Comparison of ENCODE assay signal across 8 cellular contexts in the genomic region with DNA sequence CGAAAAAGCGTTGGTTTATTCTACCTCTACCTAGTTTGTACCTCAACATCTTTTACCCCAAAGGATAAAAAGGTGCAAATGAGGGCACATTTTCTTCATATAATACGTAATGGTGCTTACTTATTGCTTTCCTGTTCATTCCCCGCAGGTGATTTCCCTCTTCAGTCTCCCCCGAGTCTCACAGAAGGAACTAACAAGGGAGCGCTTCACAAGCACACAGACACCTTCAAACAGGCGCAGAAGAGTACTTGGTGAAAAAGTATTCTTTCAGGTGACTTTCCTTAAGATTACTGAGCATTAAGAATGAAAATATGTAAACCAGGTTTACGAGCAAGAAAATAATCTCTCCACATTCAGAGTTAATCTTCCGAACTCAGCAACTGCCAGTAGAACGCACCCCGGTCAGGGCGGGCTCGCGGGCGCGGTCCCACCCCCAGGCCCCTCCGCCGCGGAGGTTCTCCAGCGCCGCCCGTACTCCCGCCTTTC. TPM values are rescaled to one million over a fixed set of nuclear protein-coding genes. Genes with fewer than 3 reads are reported as not detected.
DNase-seq lines count a peak whose midpoint lies in the region; ATAC-seq and TF ChIP-seq lines count a peak whose summit lies in the region.

No MANE protein-coding gene starts in this region.

- H3K4me3 ChIP-seq in iPS-20b (ENCODE audit: low read length) (peak overlapping the region; percentile 92), stomach (peak overlapping the region; percentile 65 to 99 (median 92))

- no peaks in the 10 kb centered on the region for H3K27me3 Mint-ChIP-seq in activated T-helper 1 cell treated with anti-CD3 and anti-CD28 coated beads, Interleukin-12 subunit alpha, Interleukin-12 subunit beta, Interleukin-2, Interleukin-4 antibody, amounts not matched to agents 30 ng/mL and 10 ng/mL and 1 ng/mL, durations not matched to agents 14 hours and 24 hours and 36 hours (ENCODE audit: insufficient read depth)

- H3K9me3 ChIP-seq in iPS-20b (ENCODE audit: insufficient read depth, low read depth, low read length), result no peaks in the 10 kb centered on the region
- H3K9me3 ChIP-seq in stomach, result no peaks in the 10 kb centered on the region

- peak overlapping the region; percentile 96 for H3K4me3 Mint-ChIP-seq in activated T-helper 1 cell treated with anti-CD3 and anti-CD28 coated beads, Interleukin-12 subunit alpha, Interleukin-12 subunit beta, Interleukin-2, Interleukin-4 antibody, amounts not matched to agents 30 ng/mL and 10 ng/mL and 1 ng/mL, durations not matched to agents 14 hours and 24 hours and 36 hours

- no peak for TF ChIP-seq POLR2A in stomach (IDR thresholded peaks at IDR 0.05)

- H3K27ac Mint-ChIP-seq in activated T-helper 1 cell treated with anti-CD3 and anti-CD28 coated beads, Interleukin-12 subunit alpha, Interleukin-12 subunit beta, Interleukin-2, Interleukin-4 antibody, amounts not matched to agents 30 ng/mL and 10 ng/mL and 1 ng/mL, durations not matched to agents 14 hours and 24 hours and 36 hours, result peak overlapping the region; percentile 96

- H3K36me3 ChIP-seq in iPS-20b (ENCODE audit: insufficient read depth, low read depth, low read length), result no peaks in the 10 kb centered on the region
- no peaks in the 10 kb centered on the region for H3K36me3 ChIP-seq in stomach

- no peak overlapping the region for H3K27ac ChIP-seq in iPS-20b (ENCODE audit: low read length)
- peak overlapping the region; percentile 83 to 96 (median 92) for H3K27ac ChIP-seq in stomach

- H3K36me3 Mint-ChIP-seq in activated T-helper 1 cell treated with anti-CD3 and anti-CD28 coated beads, Interleukin-12 subunit alpha, Interleukin-12 subunit beta, Interleukin-2, Interleukin-4 antibody, amounts not matched to agents 30 ng/mL and 10 ng/mL and 1 ng/mL, durations not matched to agents 14 hours and 24 hours and 36 hours (ENCODE audit: low read depth), result peaks cover 4% of the 10 kb centered on the region

- H3K9ac ChIP-seq in iPS-20b (ENCODE audit: low read depth, low read length), result peak overlapping the region; percentile 84

- intact Hi-C loops in activated T-helper 1 cell treated with anti-CD3 and anti-CD28 coated beads, Interleukin-12 subunit alpha, Interleukin-12 subunit beta, Interleukin-2, Interleukin-4 antibody, amounts not matched to agents 30 ng/mL and 10 ng/mL and 1 ng/mL, durations not matched to agents 14 hours and 24 hours and 36 hours (cut with micrococcal nuclease), result loop anchor here (1.0 to 10.0 kb wide), 14 partner anchors 291 to 1887 kb away; a partner anchor contains a TSS
- intact Hi-C loops in stomach (cut with DNase I; ENCODE audit: low total_unique reads), result no loop called here

- H3K9me3 Mint-ChIP-seq in activated T-helper 1 cell treated with anti-CD3 and anti-CD28 coated beads, Interleukin-12 subunit alpha, Interleukin-12 subunit beta, Interleukin-2, Interleukin-4 antibody, amounts not matched to agents 30 ng/mL and 10 ng/mL and 1 ng/mL, durations not matched to agents 14 hours and 24 hours and 36 hours, result no peaks in the 10 kb centered on the region

- H3K4me1 Mint-ChIP-seq in activated T-helper 1 cell treated with anti-CD3 and anti-CD28 coated beads, Interleukin-12 subunit alpha, Interleukin-12 subunit beta, Interleukin-2, Interleukin-4 antibody, amounts not matched to agents 30 ng/mL and 10 ng/mL and 1 ng/mL, durations not matched to agents 14 hours and 24 hours and 36 hours (ENCODE audit: low read depth), result peaks cover 73% of the 10 kb centered on the region

- no peak for TF ChIP-seq CTCF in GM10266 (IDR thresholded peaks at IDR 0.05; ENCODE audit: control insufficient read depth, insufficient read depth, low read depth, missing control alignments)
- TF ChIP-seq CTCF in stomach (IDR thresholded peaks at IDR 0.05), result no peak

- TF ChIP-seq EP300 in stomach (IDR thresholded peaks at IDR 0.05), result no peak

- 1 to 2% (median 1%) methylated on average over 10 to 23 of the region's 23 CpGs for WGBS in stomach, 5 donors

- DNase-seq in GM10266 (ENCODE audit: extremely low spot score), result peak; percentile 40
- no peak for DNase-seq in activated T-helper 1 cell treated with anti-CD3 and anti-CD28 coated beads, Interleukin-12 subunit alpha, Interleukin-12 subunit beta, Interleukin-2, Interleukin-4 antibody, amounts not matched to agents 30 ng/mL and 10 ng/mL and 1 ng/mL, durations not matched to agents 14 hours and 24 hours and 36 hours (ENCODE audit: low spot score)
- DNase-seq in stomach, result no peak
- no peak for DNase-seq in foreskin melanocyte
- no peak for DNase-seq in middle frontal gyrus (ENCODE audit: extremely low spot score, low spot score)
- no peak for DNase-seq in stimulated activated CD4-positive, alpha-beta T cell treated with anti-CD3 and anti-CD28 coated beads, Interleukin-2, amount 100 ng/mL, for 48 hours

- H3K27me3 ChIP-seq in iPS-20b (ENCODE audit: insufficient read depth, low read length) (peaks cover 19% of the 10 kb centered on the region; the same call in 1 of the 2 replicates), stomach (no peaks in the 10 kb centered on the region)

- ATAC-seq in HG03558 (IDR thresholded peaks at IDR 0.05; ENCODE audit: extremely low read depth, unreplicated experiment), result peak; percentile 18

- peaks cover 4% of the 10 kb centered on the region for H3K4me1 ChIP-seq in iPS-20b (ENCODE audit: insufficient read depth, low read length)
- H3K4me1 ChIP-seq in stomach, result peaks cover 4 to 28% (median 14%) of the 10 kb centered on the region in 4 donors

RNA-seq across cellular contexts. Expression of a gene that starts 0.5 kb away (rescaled TPM):
- total RNA-seq in activated T-helper 1 cell treated with anti-CD3 and anti-CD28 coated beads, Interleukin-12 subunit alpha, Interleukin-12 subunit beta, Interleukin-2, Interleukin-4 antibody, amounts not matched to agents 30 ng/mL and 10 ng/mL and 1 ng/mL, durations not matched to agents 14 hours and 24 hours and 36 hours, result 40.6 and 41.0 TPM in 2 replicates
- total RNA-seq in stomach, result 100 to 1,000 TPM in 2 of 5 donors, 10 to 100 TPM in 3; 53.3 to 238 (median 63.0) TPM
- polyA plus RNA-seq in stomach, result 10 to 100 TPM; 14.2 to 15.9 (median 15.9) TPM
